18 cellular contexts compared by ENCODE assay signal in genomic region chr13:47508518-47509228, GRCh38.
"Had no signal": no experiment of that assay in that cellular context is flagged by ENCODE, and none has a peak within 500 bp of the region (broad histone marks: within the 10 kb centered on the region; RNA-seq: fewer than 3 reads in every experiment).

No MANE protein-coding gene starts in this region.

- H3K4me2 ChIP-seq: hepatocyte had no signal

- DNase-seq: cortex of kidney; dorsolateral prefrontal cortex; effector CD8-positive, alpha-beta T cell; glutamatergic neuron; lower lobe of right lung; mesenchymal stem cell; midbrain; small intestine; stimulated activated CD4-positive, alpha-beta T cell treated with anti-CD3 and anti-CD28 coated beads, Interleukin-12 subunit alpha, Interleukin-12 subunit beta, amount 100 ng/mL, for 4 hours; stimulated activated naive CD4-positive, alpha-beta T cell treated with Interleukin-2 at 50 U/mL for 16 hours had no signal

- ATAC-seq: gastroesophageal sphincter, lower lobe of right lung had no signal

- H2AFZ ChIP-seq: hepatocyte had no signal

- H3K36me3 ChIP-seq: esophagus muscularis mucosa, gastroesophageal sphincter, lower lobe of right lung, neutrophil had no signal

- H3K27ac ChIP-seq: dorsolateral prefrontal cortex, esophagus muscularis mucosa, gastroesophageal sphincter, hepatocyte, lower lobe of right lung, neutrophil had no signal

- FAIRE-seq: urothelium cell line had no signal

- H3K36me3 Mint-ChIP-seq: type B pancreatic cell had no signal

- H3K4me1 Mint-ChIP-seq: central memory CD8-positive, alpha-beta T cell; nephron had no signal

- H3K27me3 ChIP-seq: dorsolateral prefrontal cortex, esophagus muscularis mucosa, gastroesophageal sphincter, hepatocyte, neutrophil had no signal

- H3K27me3 Mint-ChIP-seq: central memory CD8-positive, alpha-beta T cell; type B pancreatic cell had no signal

- H3K4me3 Mint-ChIP-seq: central memory CD8-positive, alpha-beta T cell; nephron; type B pancreatic cell had no signal

- H3K4me3 ChIP-seq: dorsolateral prefrontal cortex, esophagus muscularis mucosa, gastroesophageal sphincter, hepatocyte, lower lobe of right lung had no signal

- H3K9me3 Mint-ChIP-seq: type B pancreatic cell had no signal

- H3K4me1 ChIP-seq: esophagus muscularis mucosa, gastroesophageal sphincter, lower lobe of right lung had no signal

- H3K9me3 ChIP-seq: esophagus muscularis mucosa, gastroesophageal sphincter, lower lobe of right lung, neutrophil had no signal

- H3K27ac Mint-ChIP-seq: nephron, type B pancreatic cell had no signal

- H3K79me2 ChIP-seq: hepatocyte had no signal
